18 cellular contexts compared by ENCODE assay signal in genomic region chr15:63922551-63923315, GRCh38.
DNase-seq lines count a peak whose midpoint lies in the region; ATAC-seq, FAIRE-seq and TF ChIP-seq lines count a peak whose summit lies in the region.
"Had no signal": no experiment of that assay in that cellular context is flagged by ENCODE, and none has a peak within 500 bp of the region (broad histone marks: within the 10 kb centered on the region; RNA-seq: fewer than 3 reads in every experiment).

No MANE protein-coding gene starts in this region.

- 0 out of 2 replicates have a peak overlapping the region, but pooled peaks have one; percentile 5 for H4K8ac ChIP-seq in H1 (ENCODE audit: extremely low read depth, insufficient read depth, low read length)

- H3K9ac ChIP-seq in H1 (replicated peaks in 1 of 4; ENCODE audit: extremely low read depth in 1 of 4, low read depth in 3 of 4, low read length in 3 of 4) (no peak overlapping the region), neural cell (ENCODE audit: low read length) (no peak overlapping the region)

- no peak overlapping the region for H3K4me3 Mint-ChIP-seq in stimulated activated memory B cell treated with anti-CD40 and anti-IgM and Interleukin-4, amounts not matched to agents 10 μg/mL and 1 μg/mL and 100 μg/mL, for 72 hours
- H3K4me3 Mint-ChIP-seq in CD14-positive monocyte: no peak overlapping the region
- H3K4me3 Mint-ChIP-seq: CD4-positive, alpha-beta T cell; IgD-negative memory B cell had no signal

- H3K79me2 ChIP-seq in H1 (ENCODE audit: control insufficient read depth in 1 of 2, insufficient read depth in 2 of 2, low read length in 2 of 2): no peaks in the 10 kb centered on the region
- no peaks in the 10 kb centered on the region for H3K79me2 ChIP-seq in neural cell (replicated peaks; ENCODE audit: insufficient read depth, low read length)

- DNase-seq in left cardiac atrium: no peak
- DNase-seq in cardiac septum (ENCODE audit: low spot score): no peak
- DNase-seq in H1 (ENCODE audit: low read depth in 1 of 2, low spot score in 2 of 2): no peak
- DNase-seq in prostate gland (ENCODE audit: low spot score): no peak
- DNase-seq in CD14-positive monocyte (ENCODE audit: low spot score): no peak
- no peak for DNase-seq in RPMI8226
- DNase-seq: CD4-positive, alpha-beta T cell; COR-L47; DMS79; NCI-H1105; NCI-H146; NCI-H2029 treated with DMSO at 0.1 percent for 48 hours; NCI-H524 treated with DMSO at 0.1 percent for 48 hours; SHP77 treated with DMSO at 0.1 percent for 48 hours had no signal

- no peak overlapping the region for H2AK5ac ChIP-seq in H1 (ENCODE audit: low read depth, low read length)

- CTCF ChIA-PET in H1 (lab: Charles Lee; ENCODE audit: partially characterized antibody): interaction anchor here (0.7 to 6.8 kb wide), 6 partner anchors 10 to 76 kb away, joined by 3 to 72 read pairs (median 3); no protein-coding TSS in a partner anchor

- POLR2A ChIA-PET in H1 (lab: Charles Lee; ENCODE audit: partially characterized antibody): no interaction called here

- no peaks in the 10 kb centered on the region for H3K9me3 Mint-ChIP-seq in stimulated activated memory B cell treated with anti-CD40 and anti-IgM and Interleukin-4, amounts not matched to agents 10 μg/mL and 1 μg/mL and 100 μg/mL, for 72 hours
- H3K9me3 Mint-ChIP-seq in CD14-positive monocyte: peaks cover 0 to 2% (median 0%) of the 10 kb centered on the region in 7 donors
- H3K9me3 Mint-ChIP-seq: CD4-positive, alpha-beta T cell; IgD-negative memory B cell had no signal

- H3K4me3 ChIP-seq in H1 (ENCODE audit: extremely low read depth in 1 of 4, insufficient read depth in 2 of 4, low read depth in 3 of 4, low read length in 4 of 4): no peak overlapping the region
- H3K4me3 ChIP-seq in neural cell (ENCODE audit: low read length): peak overlapping the region; percentile 6
- H3K4me3 ChIP-seq in prostate gland: no peak overlapping the region

- no peak overlapping the region for H2BK5ac ChIP-seq in H1 (ENCODE audit: low read depth, low read length)

- H3K23ac ChIP-seq in H1 (ENCODE audit: insufficient read length): no peak overlapping the region

- no peaks in the 10 kb centered on the region for H3F3A ChIP-seq in neural cell (ENCODE audit: insufficient read depth, low read length, poor library complexity, severe bottlenecking)

- H3K36me3 ChIP-seq in H1 (ENCODE audit: control insufficient read depth in 2 of 4, insufficient read depth in 4 of 4, low read length in 3 of 4) (no peaks in the 10 kb centered on the region), neural cell (ENCODE audit: insufficient read depth, low read length) (no peaks in the 10 kb centered on the region), prostate gland (no peaks in the 10 kb centered on the region)

- TF ChIP-seq POLR2A in H1 (IDR thresholded peaks at IDR 0.05; ENCODE audit: control extremely low read depth in 1 of 2, low read depth in 2 of 2, low read length in 2 of 2) (no peak), prostate gland (IDR thresholded peaks at IDR 0.05) (no peak)

- H3K9me2 ChIP-seq in neural cell (ENCODE audit: insufficient read depth, low read length): no peaks in the 10 kb centered on the region

- H3K27ac ChIP-seq in H1 (ENCODE audit: low read depth, low read length) (no peak overlapping the region), neural cell (ENCODE audit: low read length) (no peak overlapping the region), prostate gland (no peak overlapping the region)

- H3K23me2 ChIP-seq in H1 (ENCODE audit: low read depth, low read length): no peaks in the 10 kb centered on the region

- H3K36me3 Mint-ChIP-seq in stimulated activated memory B cell treated with anti-CD40 and anti-IgM and Interleukin-4, amounts not matched to agents 10 μg/mL and 1 μg/mL and 100 μg/mL, for 72 hours: peaks cover 13% of the 10 kb centered on the region
- H3K36me3 Mint-ChIP-seq in CD14-positive monocyte: peaks cover 0 to 4% of the 10 kb centered on the region in 2 donors

- intact Hi-C loops in left cardiac atrium (cut with DNase I): no loop called here
- intact Hi-C loops in cardiac septum (cut with DNase I): no loop called here
- intact Hi-C loops in prostate gland (cut with DNase I): no loop called here
- intact Hi-C loops in CD14-positive monocyte (cut with micrococcal nuclease): no loop called here

- no peak overlapping the region for H3K14ac ChIP-seq in H1 (ENCODE audit: insufficient read length)

- peaks cover 0 to 5% (median 2%) of the 10 kb centered on the region in 4 experiments; a peak in 3 of 7 replicates for H3K4me1 ChIP-seq in H1 (replicated peaks in 1 of 4; ENCODE audit: control insufficient read depth in 3 of 4, insufficient read depth in 4 of 4, low read length in 3 of 4)
- H3K4me1 ChIP-seq in prostate gland (replicated peaks): peaks cover 5% of the 10 kb centered on the region

- H3K9me3 ChIP-seq in H1 (ENCODE audit: insufficient read depth in 2 of 2, low read depth in 1 of 2, low read length in 1 of 2) (no peaks in the 10 kb centered on the region), neural cell (ENCODE audit: low read length) (no peaks in the 10 kb centered on the region), prostate gland (no peaks in the 10 kb centered on the region)

- H3K27me3 Mint-ChIP-seq in stimulated activated memory B cell treated with anti-CD40 and anti-IgM and Interleukin-4, amounts not matched to agents 10 μg/mL and 1 μg/mL and 100 μg/mL, for 72 hours: no peaks in the 10 kb centered on the region
- H3K27me3 Mint-ChIP-seq in CD14-positive monocyte (ENCODE audit: low read depth in 3 of 3): peaks cover 0 to 5% (median 2%) of the 10 kb centered on the region in 3 donors
- H3K27me3 Mint-ChIP-seq: CD4-positive, alpha-beta T cell; IgD-negative memory B cell had no signal

- H2BK15ac ChIP-seq in H1 (ENCODE audit: low read length): no peak overlapping the region

- H3K79me1 ChIP-seq in H1 (ENCODE audit: low read depth, low read length): no peaks in the 10 kb centered on the region

- H2BK12ac ChIP-seq in H1 (ENCODE audit: low read depth, low read length): no peak overlapping the region

- FAIRE-seq in H1 (lab: Jason Lieb, UNC): no peak
- FAIRE-seq: H54 had no signal

- TF ChIP-seq EP300 in H1 (IDR thresholded peaks at IDR 0.05; ENCODE audit: borderline replicate concordance in 1 of 2, low read depth in 2 of 2, low read length in 2 of 2) (no peak), neural cell (conservative IDR thresholded peaks at IDR 0.05; ENCODE audit: poor library complexity, severe bottlenecking) (no peak)

- H3K4me2 ChIP-seq in H1 (ENCODE audit: insufficient read depth in 1 of 2, low read depth in 2 of 2, low read length in 2 of 2) (no peak overlapping the region), neural cell (ENCODE audit: low read length) (no peak overlapping the region)

- 84% methylated on average over 19 of the region's 19 CpGs; no CpG with 5 or more reads in 1 of the 2 experiments for WGBS in H1 (ENCODE audit: extremely low coverage in 1 of 2, insufficient coverage in 1 of 2, insufficient read length in 1 of 2, insufficient replicate concordance in 2 of 2, low coverage in 1 of 2, low lambda C conversion rate in 2 of 2, missing lambda C conversion rate in 1 of 2), 2 experiments
- WGBS in prostate gland: 93% methylated on average over 18 of the region's 19 CpGs

- no peak for TF ChIP-seq RAD21 in H1 (IDR thresholded peaks at IDR 0.05 in 1 of 2, conservative IDR thresholded peaks at IDR 0.05 in 1 of 2; ENCODE audit: low read depth in 2 of 2, low read length in 2 of 2)
- TF ChIP-seq RAD21 in neural cell (conservative IDR thresholded peaks at IDR 0.05): no peak

- no peak overlapping the region for H3K56ac ChIP-seq in H1 (replicated peaks; ENCODE audit: insufficient read length, low read depth, low read length)

- no peak overlapping the region for H4K91ac ChIP-seq in H1 (replicated peaks; ENCODE audit: insufficient read length, low read length)

- H4K5ac ChIP-seq in H1 (ENCODE audit: insufficient read length, low read depth, low read length): no peak overlapping the region

- no peak overlapping the region for H2BK20ac ChIP-seq in H1 (ENCODE audit: low read length)

- H3K4ac ChIP-seq in H1 (replicated peaks; ENCODE audit: insufficient read length, low read depth, low read length): no peak overlapping the region

- no peaks in the 10 kb centered on the region for H3K27me3 ChIP-seq in H1 (replicated peaks in 1 of 4; ENCODE audit: control insufficient read depth in 3 of 4, extremely low read depth in 1 of 4, insufficient read depth in 3 of 4, low read length in 3 of 4)
- no peaks in the 10 kb centered on the region for H3K27me3 ChIP-seq in neural cell (ENCODE audit: insufficient read depth, low read depth, low read length)
- no peaks in the 10 kb centered on the region for H3K27me3 ChIP-seq in prostate gland (replicated peaks; ENCODE audit: insufficient read depth)

- H4K20me1 ChIP-seq in H1 (replicated peaks in 1 of 2; ENCODE audit: control insufficient read depth in 1 of 2, insufficient read depth in 2 of 2, low read length in 2 of 2): no peaks in the 10 kb centered on the region
- no peaks in the 10 kb centered on the region for H4K20me1 ChIP-seq in neural cell (ENCODE audit: insufficient read depth)

- H2AFZ ChIP-seq in H1 (ENCODE audit: low read length): no peak overlapping the region
- no peak overlapping the region for H2AFZ ChIP-seq in neural cell (ENCODE audit: low read depth, low read length)

- ATAC-seq in left cardiac atrium: peak; percentile 23 to 40
- ATAC-seq in stimulated activated memory B cell treated with anti-CD40 and anti-IgM and Interleukin-4, amounts not matched to agents 10 μg/mL and 1 μg/mL and 100 μg/mL, for 72 hours: no peak

- H2BK120ac ChIP-seq in H1 (replicated peaks; ENCODE audit: low read depth, low read length): no peak overlapping the region

- H3K27ac Mint-ChIP-seq in stimulated activated memory B cell treated with anti-CD40 and anti-IgM and Interleukin-4, amounts not matched to agents 10 μg/mL and 1 μg/mL and 100 μg/mL, for 72 hours: peak overlapping the region; percentile 2
- H3K27ac Mint-ChIP-seq in CD14-positive monocyte: no peak overlapping the region
- H3K27ac Mint-ChIP-seq: CD4-positive, alpha-beta T cell; IgD-negative memory B cell had no signal

- H3K4me1 Mint-ChIP-seq in stimulated activated memory B cell treated with anti-CD40 and anti-IgM and Interleukin-4, amounts not matched to agents 10 μg/mL and 1 μg/mL and 100 μg/mL, for 72 hours: peaks cover 18% of the 10 kb centered on the region
- H3K4me1 Mint-ChIP-seq in CD14-positive monocyte: peaks cover 3% of the 10 kb centered on the region

- no peak for TF ChIP-seq CTCF in H1 (IDR thresholded peaks at IDR 0.05; ENCODE audit: control extremely low read depth in 1 of 3, insufficient read depth in 1 of 3, low read depth in 1 of 3, low read length in 3 of 3)
- TF ChIP-seq CTCF in neural cell (IDR thresholded peaks at IDR 0.05; ENCODE audit: poor library complexity, severe bottlenecking): no peak
- no peak for TF ChIP-seq CTCF in prostate gland (IDR thresholded peaks at IDR 0.05)
- TF ChIP-seq CTCF in CD14-positive monocyte (IDR thresholded peaks at IDR 0.05): no peak

- no peak overlapping the region for H3K18ac ChIP-seq in H1 (ENCODE audit: extremely low read depth, low read length)

TF ChIP-seq in H1, 55 proteins besides CTCF, POLR2A, EP300 and RAD21 (continues in another document):
- TF ChIP-seq SIX5 (IDR thresholded peaks at IDR 0.05; ENCODE audit: low read depth, low read length): no peak
- no peak for TF ChIP-seq CREB1 (IDR thresholded peaks at IDR 0.05)

TF ChIP-seq in neural cell, 6 proteins besides CTCF, POLR2A, EP300 and RAD21 (continues in another document):
- TF ChIP-seq TAF1 (IDR thresholded peaks at IDR 0.05; ENCODE audit: low read depth): no peak
